Comparison of ENCODE assay signal across 17 cellular contexts in genomic region chr5:144309265-144309664, GRCh38.
A peak's percentile ranks its signal among the peaks of the same experiment; 100 is the strongest.
DNase-seq lines count a peak whose midpoint lies in the region; ATAC-seq and TF ChIP-seq lines count a peak whose summit lies in the region.
"Had no signal": no experiment of that assay in that cellular context is flagged by ENCODE, and none has a peak within 500 bp of the region (broad histone marks: within the 10 kb centered on the region; RNA-seq: fewer than 3 reads in every experiment).

No MANE protein-coding gene starts in this region.

- WGBS in body of pancreas, 2 donors, result 2 to 14% methylated on average over 3 of the region's 3 CpGs

- TF ChIP-seq POLR2A in body of pancreas (IDR thresholded peaks at IDR 0.05), result no peak

- H3K36me3 ChIP-seq in body of pancreas (replicated peaks in 1 of 2; ENCODE audit: insufficient read depth in 1 of 2, low read depth in 2 of 2), result no peaks in the 10 kb centered on the region
- H3K36me3 ChIP-seq in colonic mucosa, result no peaks in the 10 kb centered on the region
- H3K36me3 ChIP-seq: lower lobe of right lung had no signal

- DNase-seq in AG10803 (ENCODE audit: low read depth) (peak; percentile 3), HS-27A (ENCODE audit: low read depth) (peak; percentile 24), body of pancreas (peak in 2 of 4 donors; percentile 28), left kidney (ENCODE audit: low read depth, low spot score) (peak; percentile 24), NCI-H128 (lab: John Stamatoyannopoulos, UW; ENCODE audit: unreplicated experiment) (no peak), colonic mucosa (no peak), GDM1 (lab: John Stamatoyannopoulos, UW) (no peak)
- DNase-seq: activated effector memory CD4-positive, alpha-beta T cell treated with Interleukin-2 at 50 U/mL for 16 hours; CD8-positive, alpha-beta T cell; DND-41; H7; lower lobe of right lung; naive thymus-derived CD8-positive, alpha-beta T cell; stimulated activated CD4-positive, alpha-beta T cell treated with anti-CD3 and anti-CD28 coated beads, Interleukin-4, amount 100 ng/mL, for 24 hours had no signal

- peaks cover 45% of the 10 kb centered on the region for H3K4me1 ChIP-seq in body of pancreas
- H3K4me1 ChIP-seq in colonic mucosa, result no peaks in the 10 kb centered on the region
- H3K4me1 ChIP-seq: lower lobe of right lung, parathyroid adenoma had no signal

- TF ChIP-seq CTCF in AG10803 (conservative IDR thresholded peaks at IDR 0.05; ENCODE audit: low read length) (no peak), body of pancreas (IDR thresholded peaks at IDR 0.05) (no peak), colonic mucosa (IDR thresholded peaks at IDR 0.05) (no peak)

- ATAC-seq in body of pancreas (peak; percentile 59), HG02973 (IDR thresholded peaks at IDR 0.05; ENCODE audit: unreplicated experiment) (no peak)
- ATAC-seq: CD8-positive, alpha-beta T cell; naive thymus-derived CD8-positive, alpha-beta T cell had no signal

- H3K27me3 ChIP-seq in body of pancreas (no peaks in the 10 kb centered on the region), colonic mucosa (no peaks in the 10 kb centered on the region)

- H3K4me3 ChIP-seq in AG10803 (ENCODE audit: low read length), result no peak overlapping the region
- no peak overlapping the region for H3K4me3 ChIP-seq in body of pancreas
- no peak overlapping the region for H3K4me3 ChIP-seq in colonic mucosa
- H3K4me3 ChIP-seq: lower lobe of right lung, smooth muscle cell had no signal

- intact Hi-C loops in body of pancreas (cut with DNase I), result no loop called here
- intact Hi-C loops in colonic mucosa (cut with DNase I), result no loop called here

- H3K27ac ChIP-seq in body of pancreas, result peak overlapping the region; percentile 33 to 60 (median 51)
- H3K27ac ChIP-seq in colonic mucosa, result no peak overlapping the region
- H3K27ac ChIP-seq: lower lobe of right lung, parathyroid adenoma had no signal

- H3K9me3 ChIP-seq in body of pancreas (no peaks in the 10 kb centered on the region), colonic mucosa (no peaks in the 10 kb centered on the region)
- H3K9me3 ChIP-seq: lower lobe of right lung had no signal

- no peak overlapping the region for H3K9ac ChIP-seq in colonic mucosa (ENCODE audit: low read depth in 2 of 2, low read length in 2 of 2)
- H3K9ac ChIP-seq: parathyroid adenoma had no signal

Comparison
In these comparisons a context has a peak if more than half of its experiments do, and no peak if none do; other contexts are left out.
1. DNase-seq: peak in AG10803 (single experiment), HS-27A (single experiment) and left kidney (single experiment); none in NCI-H128 (single experiment), colonic mucosa (single experiment) and GDM1 (single experiment).